In genomic region chr7:115851291-115851690, GRCh38 we compare ENCODE assay signal across 8 cellular contexts.
DNase-seq lines count a peak whose midpoint lies in the region; ATAC-seq and TF ChIP-seq lines count a peak whose summit lies in the region.

No MANE protein-coding gene starts in this region.

- H3K4me1 Mint-ChIP-seq in CD4-positive, alpha-beta memory T cell, result peaks cover 0 to 2% (median 0%) of the 10 kb centered on the region in 4 donors
- no peaks in the 10 kb centered on the region for H3K4me1 Mint-ChIP-seq in activated naive CD8-positive, alpha-beta T cell treated with anti-CD3 and anti-CD28 coated beads for 36 hours

- H3K9me3 ChIP-seq in CD4-positive, alpha-beta memory T cell (ENCODE audit: control insufficient read depth in 1 of 2, low read length in 2 of 2), result no peaks in the 10 kb centered on the region
- H3K9me3 ChIP-seq in NT2/D1 (ENCODE audit: insufficient read depth, low read length) (no peaks in the 10 kb centered on the region), tibial nerve (no peaks in the 10 kb centered on the region)

- CTCF ChIA-PET in CD4-positive, alpha-beta memory T cell (lab: Charles Lee; ENCODE audit: partially characterized antibody), result interaction anchor here (0.6 to 3.8 kb wide), 13 partner anchors 9 to 1827 kb away, joined by 3 to 23 read pairs (median 3); no protein-coding TSS in a partner anchor

- TF ChIP-seq POLR2A in tibial nerve (IDR thresholded peaks at IDR 0.05), result no peak

- H3K9me3 Mint-ChIP-seq in CD4-positive, alpha-beta memory T cell, result no peaks in the 10 kb centered on the region
- H3K9me3 Mint-ChIP-seq in activated naive CD8-positive, alpha-beta T cell treated with anti-CD3 and anti-CD28 coated beads for 36 hours, result no peaks in the 10 kb centered on the region

- TF ChIP-seq EP300 in tibial nerve (IDR thresholded peaks at IDR 0.05), result no peak

- TF ChIP-seq CTCF in epithelial cell of proximal tubule (conservative IDR thresholded peaks at IDR 0.05; ENCODE audit: low read depth, low read length) (peak; percentile 59), tibial nerve (IDR thresholded peaks at IDR 0.05) (peak in 3 of 5 experiments; percentile 13 to 32 (median 22))

- DNase-seq in CD4-positive, alpha-beta memory T cell, result peak in 4 of 5 donors; percentile 18 to 31 (median 28)
- DNase-seq in NT2/D1 (ENCODE audit: low read depth, low spot score) (peak; percentile 54), epithelial cell of proximal tubule (ENCODE audit: low read depth) (no peak), tibial nerve (ENCODE audit: low spot score in 2 of 2) (no peak), UCSD-AML1 (lab: John Stamatoyannopoulos, UW; ENCODE audit: unreplicated experiment) (no peak), mesenteric fat pad (ENCODE audit: low spot score) (no peak)
- DNase-seq in activated naive CD8-positive, alpha-beta T cell treated with anti-CD3 and anti-CD28 coated beads for 36 hours, result no peak

- H3K27ac ChIP-seq in CD4-positive, alpha-beta memory T cell (ENCODE audit: low read depth, low read length), result no peak overlapping the region
- H3K27ac ChIP-seq in tibial nerve, result no peak overlapping the region

- H3K27me3 ChIP-seq in CD4-positive, alpha-beta memory T cell (ENCODE audit: insufficient read depth, low read length), result no peaks in the 10 kb centered on the region
- no peaks in the 10 kb centered on the region for H3K27me3 ChIP-seq in NT2/D1 (ENCODE audit: insufficient read depth, insufficient read length)
- H3K27me3 ChIP-seq in tibial nerve, result no peaks in the 10 kb centered on the region

- no peak overlapping the region for H3K4me3 Mint-ChIP-seq in CD4-positive, alpha-beta memory T cell
- no peak overlapping the region for H3K4me3 Mint-ChIP-seq in activated naive CD8-positive, alpha-beta T cell treated with anti-CD3 and anti-CD28 coated beads for 36 hours

- POLR2A ChIA-PET in CD4-positive, alpha-beta memory T cell (lab: Charles Lee; ENCODE audit: partially characterized antibody), result no interaction called here

- 82 to 84% methylated on average over 1 of the region's 1 CpG for WGBS in tibial nerve, 2 donors

- ATAC-seq in HG03432 (IDR thresholded peaks at IDR 0.05; ENCODE audit: unreplicated experiment), result peak; percentile 51

- peaks cover 2 to 6% of the 10 kb centered on the region in 2 donors for H3K27me3 Mint-ChIP-seq in CD4-positive, alpha-beta memory T cell
- no peaks in the 10 kb centered on the region for H3K27me3 Mint-ChIP-seq in activated naive CD8-positive, alpha-beta T cell treated with anti-CD3 and anti-CD28 coated beads for 36 hours

- H3K36me3 ChIP-seq in CD4-positive, alpha-beta memory T cell (ENCODE audit: insufficient read depth, low read length), result no peaks in the 10 kb centered on the region
- H3K36me3 ChIP-seq in NT2/D1 (ENCODE audit: insufficient read depth, insufficient read length, low read length) (no peaks in the 10 kb centered on the region), tibial nerve (no peaks in the 10 kb centered on the region)

- H3K4me1 ChIP-seq in CD4-positive, alpha-beta memory T cell (ENCODE audit: insufficient read depth, low read length), result no peaks in the 10 kb centered on the region
- H3K4me1 ChIP-seq in NT2/D1 (ENCODE audit: insufficient read depth, insufficient read length) (no peaks in the 10 kb centered on the region), tibial nerve (no peaks in the 10 kb centered on the region)

- H3K36me3 Mint-ChIP-seq in CD4-positive, alpha-beta memory T cell, result no peaks in the 10 kb centered on the region
- H3K36me3 Mint-ChIP-seq in activated naive CD8-positive, alpha-beta T cell treated with anti-CD3 and anti-CD28 coated beads for 36 hours, result no peaks in the 10 kb centered on the region

- intact Hi-C loops in CD4-positive, alpha-beta memory T cell (cut with micrococcal nuclease), result no loop called here

- H3K9ac ChIP-seq in NT2/D1 (ENCODE audit: insufficient read length, low read depth), result no peak overlapping the region

- H3K27ac Mint-ChIP-seq in CD4-positive, alpha-beta memory T cell, result no peak overlapping the region
- H3K27ac Mint-ChIP-seq in activated naive CD8-positive, alpha-beta T cell treated with anti-CD3 and anti-CD28 coated beads for 36 hours, result no peak overlapping the region

- H3K4me3 ChIP-seq in CD4-positive, alpha-beta memory T cell (ENCODE audit: low read length in 2 of 2), result no peak overlapping the region
- H3K4me3 ChIP-seq in NT2/D1 (ENCODE audit: insufficient read length, low read depth) (no peak overlapping the region), epithelial cell of proximal tubule (ENCODE audit: low read depth, low read length) (no peak overlapping the region), tibial nerve (no peak overlapping the region)

Comparison
In these comparisons a context has a peak if more than half of its experiments do, and no peak if none do; other contexts are left out.
1. DNase-seq: peak in CD4-positive, alpha-beta memory T cell (4 of 5) and NT2/D1 (single experiment); none in epithelial cell of proximal tubule (single experiment), tibial nerve (0 of 2), UCSD-AML1 (single experiment), activated naive CD8-positive, alpha-beta T cell treated with anti-CD3 and anti-CD28 coated beads for 36 hours (single experiment) and mesenteric fat pad (single experiment).